In genomic region chr5:18270635-18271338, GRCh38 we compare ENCODE assay signal across 14 cellular contexts.
A peak's percentile ranks its signal among the peaks of the same experiment; 100 is the strongest.
DNase-seq lines count a peak whose midpoint lies in the region; ATAC-seq and FAIRE-seq lines count a peak whose summit lies in the region.
"Had no signal": no experiment of that assay in that cellular context is flagged by ENCODE, and none has a peak within 500 bp of the region (broad histone marks: within the 10 kb centered on the region; RNA-seq: fewer than 3 reads in every experiment).

No MANE protein-coding gene starts in this region.

- H3K9ac ChIP-seq in adipocyte (ENCODE audit: low read length), result no peak overlapping the region

- no peaks in the 10 kb centered on the region for H3K9me3 ChIP-seq in adipocyte (ENCODE audit: control insufficient read depth, low read length)
- H3K9me3 ChIP-seq: Caco-2, HAP-1 had no signal

- no peak overlapping the region for H3K4me3 ChIP-seq in adipocyte (ENCODE audit: low read length)
- H3K4me3 ChIP-seq: HAP-1 had no signal

- ATAC-seq in GM21423 (IDR thresholded peaks at IDR 0.05; ENCODE audit: unreplicated experiment) (no peak), HG03565 (IDR thresholded peaks at IDR 0.05; ENCODE audit: unreplicated experiment) (no peak)
- ATAC-seq: Panc1, Right ventricle myocardium inferior, T-cell had no signal

- no peaks in the 10 kb centered on the region for H3K27me3 ChIP-seq in adipocyte (replicated peaks; ENCODE audit: control insufficient read depth, insufficient read depth, low read length)

- FAIRE-seq in HTR-8/SVneo (lab: Jason Lieb, UNC), result peak; percentile 74

- H3K4me1 ChIP-seq in adipocyte (ENCODE audit: control insufficient read depth, insufficient read depth, low read length), result no peaks in the 10 kb centered on the region
- H3K4me1 ChIP-seq: Caco-2, HAP-1 had no signal

- H3K36me3 ChIP-seq in adipocyte (ENCODE audit: control insufficient read depth, insufficient read depth, low read length, severe bottlenecking), result no peaks in the 10 kb centered on the region
- H3K36me3 ChIP-seq: HAP-1 had no signal

- DNase-seq in HTR-8/SVneo (ENCODE audit: insufficient read length, low spot score) (no peak), NCI-H2171 (lab: John Stamatoyannopoulos, UW) (peak; percentile 62), adipocyte (ENCODE audit: low read depth) (peak; percentile 4), iris pigment epithelial cell (ENCODE audit: low read depth) (peak; percentile 1), epidermal melanocyte (ENCODE audit: insufficient read length, low spot score) (no peak)
- DNase-seq: Caco-2, NCI-H1436 treated with DMSO at 0.1 percent for 48 hours, NCI-H2081 treated with DMSO at 0.1 percent for 48 hours, T-cell had no signal

Comparison
In these comparisons a context has a peak if more than half of its experiments do, and no peak if none do; other contexts are left out.
1. DNase-seq: peak in NCI-H2171 (single experiment), adipocyte (single experiment) and iris pigment epithelial cell (single experiment); none in HTR-8/SVneo (single experiment) and epidermal melanocyte (single experiment).